Comparison of ENCODE assay signal across 18 cellular contexts in genomic region chr2:236853558-236853957, GRCh38.
DNase-seq lines count a peak whose midpoint lies in the region; ATAC-seq, FAIRE-seq and TF ChIP-seq lines count a peak whose summit lies in the region.
"Had no signal": no experiment of that assay in that cellular context is flagged by ENCODE, and none has a peak within 500 bp of the region (broad histone marks: within the 10 kb centered on the region; RNA-seq: fewer than 3 reads in every experiment).

No MANE protein-coding gene starts in this region.

- CTCF ChIA-PET in H1 (lab: Charles Lee; ENCODE audit: partially characterized antibody): no interaction called here

- peak in 5 of 8 donors; percentile 22 to 54 (median 40) for ATAC-seq in heart right ventricle
- ATAC-seq in Right ventricle myocardium inferior: no peak
- peak; percentile 19 to 59 (median 46) for ATAC-seq in psoas muscle
- ATAC-seq in GM19351 (IDR thresholded peaks at IDR 0.05; ENCODE audit: unreplicated experiment): no peak

- H4K5ac ChIP-seq in H1 (ENCODE audit: insufficient read length, low read depth, low read length) (no peak overlapping the region), mesendoderm (ENCODE audit: low read length) (no peak overlapping the region)

- H3K27ac ChIP-seq in heart right ventricle: peak overlapping the region in 2 of 10 donors; percentile 57 to 64
- H3K27ac ChIP-seq in H1 (ENCODE audit: low read depth, low read length): no peak overlapping the region
- no peak overlapping the region for H3K27ac ChIP-seq in mesendoderm (ENCODE audit: low read depth, low read length)
- peak overlapping the region; percentile 23 for H3K27ac ChIP-seq in psoas muscle
- no peak overlapping the region for H3K27ac ChIP-seq in sigmoid colon

- no peaks in the 10 kb centered on the region for H3K23me2 ChIP-seq in H1 (ENCODE audit: low read depth, low read length)

- no peak overlapping the region for H2BK20ac ChIP-seq in H1 (ENCODE audit: low read length)

- no peaks in the 10 kb centered on the region for H4K20me1 ChIP-seq in H1 (replicated peaks in 1 of 2; ENCODE audit: control insufficient read depth in 1 of 2, insufficient read depth in 2 of 2, low read length in 2 of 2)

- H4K91ac ChIP-seq in H1 (replicated peaks; ENCODE audit: insufficient read length, low read length): no peak overlapping the region

- H3K79me1 ChIP-seq in H1 (ENCODE audit: low read depth, low read length): no peaks in the 10 kb centered on the region
- H3K79me1 ChIP-seq in mesendoderm (ENCODE audit: low read length): no peaks in the 10 kb centered on the region

- TF ChIP-seq POLR2A in H1 (IDR thresholded peaks at IDR 0.05; ENCODE audit: control extremely low read depth in 1 of 2, low read depth in 2 of 2, low read length in 2 of 2) (no peak), sigmoid colon (IDR thresholded peaks at IDR 0.05) (no peak)

- H3K4me3 ChIP-seq in heart right ventricle (no peak overlapping the region), H1 (ENCODE audit: extremely low read depth in 1 of 4, insufficient read depth in 2 of 4, low read depth in 3 of 4, low read length in 4 of 4) (no peak overlapping the region), mesendoderm (ENCODE audit: low read length) (no peak overlapping the region), psoas muscle (no peak overlapping the region), sigmoid colon (no peak overlapping the region)

- H2AFZ ChIP-seq in H1 (ENCODE audit: low read length): no peak overlapping the region

- H2AK5ac ChIP-seq in H1 (ENCODE audit: low read depth, low read length) (no peak overlapping the region), mesendoderm (ENCODE audit: low read length) (no peak overlapping the region)

- H3K9ac ChIP-seq in H1 (replicated peaks in 1 of 4; ENCODE audit: extremely low read depth in 1 of 4, low read depth in 3 of 4, low read length in 3 of 4): no peak overlapping the region
- no peak overlapping the region for H3K9ac ChIP-seq in mesendoderm (ENCODE audit: low read length)

- no peaks in the 10 kb centered on the region for H3K27me3 ChIP-seq in heart right ventricle
- H3K27me3 ChIP-seq in H1 (replicated peaks in 1 of 4; ENCODE audit: control insufficient read depth in 3 of 4, extremely low read depth in 1 of 4, insufficient read depth in 3 of 4, low read length in 3 of 4): 0 out of 7 replicates have a peak, but pooled peaks cover 0 to under 1% (median 0%) of the 10 kb centered on the region in 4 experiments
- H3K27me3 ChIP-seq in mesendoderm (ENCODE audit: insufficient read depth, low read length, poor library complexity): no peaks in the 10 kb centered on the region
- no peaks in the 10 kb centered on the region for H3K27me3 ChIP-seq in psoas muscle (ENCODE audit: insufficient read depth in 3 of 3, low read length in 2 of 3)
- H3K27me3 ChIP-seq in sigmoid colon: no peaks in the 10 kb centered on the region

- no peak for TF ChIP-seq RAD21 in H1 (IDR thresholded peaks at IDR 0.05 in 1 of 2, conservative IDR thresholded peaks at IDR 0.05 in 1 of 2; ENCODE audit: low read depth in 2 of 2, low read length in 2 of 2)

- H4K8ac ChIP-seq in H1 (ENCODE audit: extremely low read depth, insufficient read depth, low read length): no peak overlapping the region
- no peak overlapping the region for H4K8ac ChIP-seq in mesendoderm (ENCODE audit: low read depth, low read length)

- no peak overlapping the region for H3K14ac ChIP-seq in H1 (ENCODE audit: insufficient read length)

- peaks cover 0 to 5% (median 0%) of the 10 kb centered on the region in 11 donors for H3K9me3 ChIP-seq in heart right ventricle
- peaks cover 7 to 10% of the 10 kb centered on the region in 2 experiments; a peak in 2 of 4 replicates for H3K9me3 ChIP-seq in H1 (ENCODE audit: insufficient read depth in 2 of 2, low read depth in 1 of 2, low read length in 1 of 2)
- H3K9me3 ChIP-seq in psoas muscle: no peaks in the 10 kb centered on the region
- H3K9me3 ChIP-seq in sigmoid colon: no peaks in the 10 kb centered on the region
- H3K9me3 ChIP-seq: BE2C, Caco-2 had no signal

- WGBS in heart right ventricle, 2 donors: 78 to 88% methylated on average over 9 of the region's 9 CpGs
- 79% methylated on average over 9 of the region's 9 CpGs; no CpG with 5 or more reads in 1 of the 2 experiments for WGBS in H1 (ENCODE audit: extremely low coverage in 1 of 2, insufficient coverage in 1 of 2, insufficient read length in 1 of 2, insufficient replicate concordance in 2 of 2, low coverage in 1 of 2, low lambda C conversion rate in 2 of 2, missing lambda C conversion rate in 1 of 2), 2 experiments
- no CpG with 5 or more reads among the region's 9 CpGs for WGBS in mesendoderm (ENCODE audit: extremely low coverage, insufficient coverage, low lambda C conversion rate)
- 39 to 64% (median 50%) methylated on average over 9 of the region's 9 CpGs for WGBS in psoas muscle, 3 donors
- WGBS in sigmoid colon, 2 donors: 83% methylated on average over 9 of the region's 9 CpGs

- FAIRE-seq in H1 (lab: Jason Lieb, UNC): no peak

- H3K18ac ChIP-seq in H1 (ENCODE audit: extremely low read depth, low read length) (no peak overlapping the region), mesendoderm (ENCODE audit: low read length) (no peak overlapping the region)

- TF ChIP-seq EP300 in H1 (IDR thresholded peaks at IDR 0.05; ENCODE audit: borderline replicate concordance in 1 of 2, low read depth in 2 of 2, low read length in 2 of 2) (no peak), sigmoid colon (IDR thresholded peaks at IDR 0.05) (no peak)

- H3K23ac ChIP-seq in H1 (ENCODE audit: insufficient read length): no peak overlapping the region
- no peak overlapping the region for H3K23ac ChIP-seq in mesendoderm (ENCODE audit: low read length)

- no peak overlapping the region for H3K56ac ChIP-seq in H1 (replicated peaks; ENCODE audit: insufficient read length, low read depth, low read length)
- no peak overlapping the region for H3K56ac ChIP-seq in mesendoderm (ENCODE audit: low read length)

- intact Hi-C loops in heart right ventricle (cut with DNase I): loop anchor here in 1 of 10 donors (10.0 kb wide), 1 partner anchor 289 kb away; the partner anchor contains the start of gene ACKR3
- intact Hi-C loops in Right ventricle myocardium inferior (cut with DNase I): no loop called here
- intact Hi-C loops in psoas muscle (cut with DNase I): no loop called here
- intact Hi-C loops in sigmoid colon (cut with DNase I): no loop called here

- no peak overlapping the region for H2BK12ac ChIP-seq in H1 (ENCODE audit: low read depth, low read length)

- no peaks in the 10 kb centered on the region for H3K36me3 ChIP-seq in heart right ventricle
- no peaks in the 10 kb centered on the region for H3K36me3 ChIP-seq in H1 (ENCODE audit: control insufficient read depth in 2 of 4, insufficient read depth in 4 of 4, low read length in 3 of 4)
- H3K36me3 ChIP-seq in mesendoderm (ENCODE audit: control insufficient read depth, insufficient read depth, low read length): no peaks in the 10 kb centered on the region
- no peaks in the 10 kb centered on the region for H3K36me3 ChIP-seq in psoas muscle (ENCODE audit: insufficient read depth in 1 of 2, low read depth in 1 of 2)
- no peaks in the 10 kb centered on the region for H3K36me3 ChIP-seq in sigmoid colon
- H3K36me3 ChIP-seq: BE2C had no signal

- H2BK15ac ChIP-seq in H1 (ENCODE audit: low read length): no peak overlapping the region
- H2BK15ac ChIP-seq in mesendoderm (replicated peaks; ENCODE audit: low read depth): no peak overlapping the region

- H3K79me2 ChIP-seq in H1 (ENCODE audit: control insufficient read depth in 1 of 2, insufficient read depth in 2 of 2, low read length in 2 of 2) (no peaks in the 10 kb centered on the region), mesendoderm (ENCODE audit: control insufficient read depth, insufficient read depth, low read length) (no peaks in the 10 kb centered on the region)

- H3K4me2 ChIP-seq in H1 (ENCODE audit: insufficient read depth in 1 of 2, low read depth in 2 of 2, low read length in 2 of 2) (no peak overlapping the region; a peak in 1 of 4 replicates), mesendoderm (ENCODE audit: low read length) (no peak overlapping the region)

- no peak for TF ChIP-seq CTCF in heart right ventricle (IDR thresholded peaks at IDR 0.05)
- no peak for TF ChIP-seq CTCF in H1 (IDR thresholded peaks at IDR 0.05; ENCODE audit: control extremely low read depth in 1 of 3, insufficient read depth in 1 of 3, low read depth in 1 of 3, low read length in 3 of 3)
- TF ChIP-seq CTCF in psoas muscle (IDR thresholded peaks at IDR 0.05): no peak
- no peak for TF ChIP-seq CTCF in sigmoid colon (IDR thresholded peaks at IDR 0.05)

- POLR2A ChIA-PET in H1 (lab: Charles Lee; ENCODE audit: partially characterized antibody): no interaction called here

- H3K4ac ChIP-seq in H1 (replicated peaks; ENCODE audit: insufficient read length, low read depth, low read length) (no peak overlapping the region), mesendoderm (ENCODE audit: low read depth, low read length) (no peak overlapping the region)

- H3K4me1 ChIP-seq in heart right ventricle: peaks cover 0 to 17% (median 11%) of the 10 kb centered on the region in 9 donors
- H3K4me1 ChIP-seq in H1 (replicated peaks in 1 of 4; ENCODE audit: control insufficient read depth in 3 of 4, insufficient read depth in 4 of 4, low read length in 3 of 4): peaks cover 3 to 25% (median 17%) of the 10 kb centered on the region in 4 experiments
- peaks cover 15% of the 10 kb centered on the region for H3K4me1 ChIP-seq in mesendoderm (ENCODE audit: control insufficient read depth, low read depth, low read length)
- H3K4me1 ChIP-seq in psoas muscle: peaks cover 18% of the 10 kb centered on the region
- no peaks in the 10 kb centered on the region for H3K4me1 ChIP-seq in sigmoid colon
- H3K4me1 ChIP-seq: BE2C had no signal

- H2BK120ac ChIP-seq in H1 (replicated peaks; ENCODE audit: low read depth, low read length) (no peak overlapping the region), mesendoderm (ENCODE audit: low read depth, low read length) (no peak overlapping the region)

- peak; percentile 25 to 34 for DNase-seq in heart right ventricle
- DNase-seq in Right ventricle myocardium inferior (ENCODE audit: missing footprints): no peak
- no peak for DNase-seq in H1 (ENCODE audit: low read depth in 1 of 2, low spot score in 2 of 2)
- peak; percentile 31 for DNase-seq in mesendoderm
- no peak for DNase-seq in psoas muscle
- no peak for DNase-seq in sigmoid colon
- DNase-seq in COLO668 (lab: John Stamatoyannopoulos, UW; ENCODE audit: unreplicated experiment): no peak
- DNase-seq: BE2C; Caco-2; CD4-positive, CD25-positive, alpha-beta regulatory T cell; GDM1; HCEC 1CT; Kasumi-1; NCI-H1105; NCI-H2081 treated with DMSO at 0.1 percent for 48 hours; OCI-M1; SHP77 treated with DMSO at 0.1 percent for 48 hours had no signal

- H2BK5ac ChIP-seq in H1 (ENCODE audit: low read depth, low read length): peak overlapping the region; percentile 25; the same call in 1 of the 2 replicates
- H2BK5ac ChIP-seq in mesendoderm (ENCODE audit: low read length): no peak overlapping the region

TF ChIP-seq in H1, 55 proteins besides CTCF, POLR2A, EP300 and RAD21 (continues in another document):
- TF ChIP-seq CEBPB (IDR thresholded peaks at IDR 0.05; ENCODE audit: low read depth, low read length): no peak
- no peak for TF ChIP-seq SP1 (IDR thresholded peaks at IDR 0.05; ENCODE audit: low read depth, low read length)

Comparison
In these comparisons a context has a peak if more than half of its experiments do, and no peak if none do; other contexts are left out.
1. ATAC-seq: peak in heart right ventricle (5 of 8) and psoas muscle (4 of 4); none in Right ventricle myocardium inferior (single experiment) and GM19351 (single experiment).
2. DNase-seq: peak in heart right ventricle (2 of 2) and mesendoderm (single experiment); none in Right ventricle myocardium inferior (single experiment), H1 (0 of 2), psoas muscle (0 of 2), sigmoid colon (single experiment) and COLO668 (single experiment).